Comparison of ENCODE assay signal across 9 cellular contexts in genomic region chr3:197309528-197310361, GRCh38. TPM values are rescaled to one million over a fixed set of nuclear protein-coding genes. Genes with fewer than 3 reads are reported as not detected.
A peak's percentile ranks its signal among the peaks of the same experiment; 100 is the strongest.
DNase-seq lines count a peak whose midpoint lies in the region; ATAC-seq and TF ChIP-seq lines count a peak whose summit lies in the region.
"Had no signal": no experiment of that assay in that cellular context is flagged by ENCODE, and none has a peak within 500 bp of the region (broad histone marks: within the 10 kb centered on the region; RNA-seq: fewer than 3 reads in every experiment).

No MANE protein-coding gene starts in this region.

- intact Hi-C loops in gastrocnemius medialis (cut with DNase I; ENCODE audit: low total_unique reads) (no loop called here), dorsolateral prefrontal cortex (cut with DNase I) (no loop called here)

- no peaks in the 10 kb centered on the region for H3K79me2 ChIP-seq in fibroblast of lung (ENCODE audit: control insufficient read depth, insufficient read depth, low read length)

- H2AFZ ChIP-seq in fibroblast of lung (ENCODE audit: low read length), result no peak overlapping the region

- peak overlapping the region; percentile 44 for H3K4me2 ChIP-seq in fibroblast of lung (ENCODE audit: extremely low read depth, insufficient read depth, low read length)

- no peak overlapping the region for H3K9ac ChIP-seq in fibroblast of lung (ENCODE audit: insufficient read depth, low read length)

- ATAC-seq in gastrocnemius medialis, result peak; percentile 75 to 82
- ATAC-seq in HG03378 (IDR thresholded peaks at IDR 0.05; ENCODE audit: unreplicated experiment), result no peak
- ATAC-seq in GM19467 (IDR thresholded peaks at IDR 0.05; ENCODE audit: unreplicated experiment), result no peak
- ATAC-seq in HG03097 (IDR thresholded peaks at IDR 0.05; ENCODE audit: low FRiP score, unreplicated experiment), result no peak
- ATAC-seq: Panc1 had no signal

- H3K4me3 ChIP-seq in fibroblast of lung (replicated peaks in 1 of 4; ENCODE audit: control extremely low read depth in 1 of 4, insufficient read depth in 1 of 4, low read depth in 3 of 4, low read length in 4 of 4) (peak overlapping the region in 1 of 4 experiments; percentile 33), gastrocnemius medialis (no peak overlapping the region), dorsolateral prefrontal cortex (peak overlapping the region in 4 of 59 donors; percentile 4 to 31 (median 8))

- no peak for TF ChIP-seq POLR2A in gastrocnemius medialis (IDR thresholded peaks at IDR 0.05)

- peak; percentile 97 for DNase-seq in H4 (ENCODE audit: low spot score)
- DNase-seq in RWPE1 (ENCODE audit: low spot score), result peak; percentile 66
- peak; percentile 95 for DNase-seq in fibroblast of lung (ENCODE audit: low read depth in 2 of 2)
- DNase-seq in gastrocnemius medialis, result no peak
- DNase-seq in dorsolateral prefrontal cortex, result no peak

- H3K36me3 ChIP-seq in fibroblast of lung (ENCODE audit: control insufficient read depth, insufficient read depth, low read length) (no peaks in the 10 kb centered on the region), gastrocnemius medialis (no peaks in the 10 kb centered on the region)

- H3K4me1 ChIP-seq in fibroblast of lung (ENCODE audit: control insufficient read depth, extremely low read depth, insufficient read depth, low read length) (peaks cover 12% of the 10 kb centered on the region), gastrocnemius medialis (peaks cover 11 to 13% of the 10 kb centered on the region in 2 donors)

- in situ Hi-C loops in gastrocnemius medialis (cut with MboI; ENCODE audit: low sequenced_read_pairs in 4 of 4), result no loop called here

- H3K27ac ChIP-seq in RWPE1, result peak overlapping the region; percentile 73
- H3K27ac ChIP-seq in fibroblast of lung (ENCODE audit: insufficient read depth, low read length), result peak overlapping the region; percentile 53
- no peak overlapping the region for H3K27ac ChIP-seq in gastrocnemius medialis
- H3K27ac ChIP-seq in dorsolateral prefrontal cortex, result peak overlapping the region in 15 of 59 donors; percentile 5 to 45 (median 30)

- H3K27me3 ChIP-seq in fibroblast of lung (ENCODE audit: control insufficient read depth, insufficient read depth, low read length), result no peaks in the 10 kb centered on the region
- no peaks in the 10 kb centered on the region for H3K27me3 ChIP-seq in gastrocnemius medialis
- H3K27me3 ChIP-seq in dorsolateral prefrontal cortex, result no peaks in the 10 kb centered on the region

- POLR2A ChIA-PET in RWPE1 (lab: Yijun Ruan, JAX; ENCODE audit: low non-redundant PET), result no interaction called here

- TF ChIP-seq CTCF in RWPE1 (conservative IDR thresholded peaks at IDR 0.05; ENCODE audit: low read depth) (no peak), fibroblast of lung (conservative IDR thresholded peaks at IDR 0.05 in 1 of 2, IDR thresholded peaks at IDR 0.05 in 1 of 2; ENCODE audit: low read depth in 1 of 2, low read length in 2 of 2) (no peak), gastrocnemius medialis (IDR thresholded peaks at IDR 0.05 in 4 of 5, conservative IDR thresholded peaks at IDR 0.05 in 1 of 5) (no peak), dorsolateral prefrontal cortex (IDR thresholded peaks at IDR 0.05 in 54 of 56, conservative IDR thresholded peaks at IDR 0.05 in 2 of 56; ENCODE audit: low read depth in 1 of 56, partially characterized antibody in 56 of 56) (no peak)

- no peaks in the 10 kb centered on the region for H4K20me1 ChIP-seq in fibroblast of lung (ENCODE audit: control insufficient read depth, extremely low read depth, insufficient read depth, low read length)

- H3K9me3 ChIP-seq in fibroblast of lung (ENCODE audit: control insufficient read depth, insufficient read depth, low read depth, low read length), result no peaks in the 10 kb centered on the region
- no peaks in the 10 kb centered on the region for H3K9me3 ChIP-seq in gastrocnemius medialis

- CTCF ChIA-PET in RWPE1 (lab: Yijun Ruan, JAX), result interaction anchor here (0.6 kb wide), 1 partner anchor 44 kb away, joined by 3 read pairs; no protein-coding TSS in a partner anchor

RNA-seq across cellular contexts. Expression of gene DLG1, which starts 11.3 kb away (rescaled TPM):
- 46.6 and 64.5 TPM in 2 replicates for total RNA-seq in H4 (2014; rRNA removed; shearing (Covaris generic))
- total RNA-seq in fibroblast of lung (51.4 and 53.0 TPM in 2 replicates), gastrocnemius medialis (100 to 1,000 TPM in 1 of 4 donors, 10 to 100 TPM in 3; 41.4 to 112 (median 61.1) TPM), dorsolateral prefrontal cortex (100 to 1,000 TPM; 124 to 310 (median 169) TPM)
- 29.5 and 47.7 TPM in 2 replicates for polyA plus RNA-seq in fibroblast of lung
- 23.1 and 36.3 TPM in 2 replicates for polyA plus RNA-seq in fibroblast of lung (2012)
- polyA minus RNA-seq in fibroblast of lung (ENCODE audit: low replicate concordance), result 12.0 and 19.9 TPM in 2 replicates

Comparison
In these comparisons a context has a peak if more than half of its experiments do, and no peak if none do; other contexts are left out.
1. DNase-seq: peak in H4 (single experiment), RWPE1 (single experiment) and fibroblast of lung (2 of 2); none in gastrocnemius medialis (0 of 2) and dorsolateral prefrontal cortex (0 of 10).
2. H3K27ac ChIP-seq: peak in RWPE1 (single experiment) and fibroblast of lung (single experiment); none in gastrocnemius medialis (0 of 4).
3. ATAC-seq: peak in gastrocnemius medialis (2 of 2); none in HG03378 (single experiment), GM19467 (single experiment) and HG03097 (single experiment).